ENCODE assay signal across 9 cellular contexts in genomic region chr3:184777566-184778356, GRCh38. TPM values are rescaled to one million over a fixed set of nuclear protein-coding genes. Genes with fewer than 3 reads are reported as not detected.
DNase-seq lines count a peak whose midpoint lies in the region; ATAC-seq and TF ChIP-seq lines count a peak whose summit lies in the region.
"Had no signal": no experiment of that assay in that cellular context is flagged by ENCODE, and none has a peak within 500 bp of the region (broad histone marks: within the 10 kb centered on the region; RNA-seq: fewer than 3 reads in every experiment).

No MANE protein-coding gene starts in this region.

- H3K9me3 Mint-ChIP-seq in Calu3 (ENCODE audit: low read depth, unreplicated experiment) (no peaks in the 10 kb centered on the region), glutamatergic neuron (ENCODE audit: unreplicated experiment) (peaks cover 2% of the 10 kb centered on the region)

- H3K4me3 Mint-ChIP-seq in Calu3 (ENCODE audit: low read depth, unreplicated experiment): no peak overlapping the region
- H3K4me3 Mint-ChIP-seq in glutamatergic neuron (ENCODE audit: unreplicated experiment): no peak overlapping the region
- H3K4me3 Mint-ChIP-seq: activated naive CD8-positive, alpha-beta T cell had no signal

- H3K36me3 ChIP-seq in HAP-1 (replicated peaks) (no peaks in the 10 kb centered on the region), upper lobe of left lung (no peaks in the 10 kb centered on the region)

- CTCF ChIA-PET in Calu3 (lab: Charles Lee): interaction anchor here (0.6 to 0.9 kb wide), 2 partner anchors 9 to 308 kb away, joined by 3 read pairs; no protein-coding TSS in a partner anchor

- no peaks in the 10 kb centered on the region for H3K27me3 ChIP-seq in HAP-1 (ENCODE audit: low read depth)
- no peaks in the 10 kb centered on the region for H3K27me3 ChIP-seq in upper lobe of left lung

- no peaks in the 10 kb centered on the region for H3K9me3 ChIP-seq in HAP-1
- no peaks in the 10 kb centered on the region for H3K9me3 ChIP-seq in upper lobe of left lung

- no peak overlapping the region for H3K27ac ChIP-seq in upper lobe of left lung

- no peak for TF ChIP-seq POLR2A in upper lobe of left lung (IDR thresholded peaks at IDR 0.05)

- peaks cover 21% of the 10 kb centered on the region for H3K4me1 Mint-ChIP-seq in Calu3 (ENCODE audit: low read depth, unreplicated experiment)
- H3K4me1 Mint-ChIP-seq in glutamatergic neuron (ENCODE audit: low read depth, unreplicated experiment): peaks cover 24% of the 10 kb centered on the region

- H3K27ac Mint-ChIP-seq in Calu3 (ENCODE audit: unreplicated experiment): no peak overlapping the region
- no peak overlapping the region for H3K27ac Mint-ChIP-seq in glutamatergic neuron (ENCODE audit: unreplicated experiment)
- H3K27ac Mint-ChIP-seq: activated naive CD8-positive, alpha-beta T cell had no signal

- DNase-seq in Calu3 (peak; percentile 94), HAP-1 (ENCODE audit: low spot score in 2 of 2) (peak; percentile 85 to 94), NCI-H128 (lab: John Stamatoyannopoulos, UW; ENCODE audit: unreplicated experiment) (peak; percentile 62), SKM-1 (lab: John Stamatoyannopoulos, UW; ENCODE audit: unreplicated experiment) (peak; percentile 55), glutamatergic neuron (peak; percentile 88), pons (ENCODE audit: low spot score) (peak; percentile 96), upper lobe of left lung (peak in 1 of 2 donors; percentile 91)
- peak; percentile 85 for DNase-seq in activated naive CD4-positive, alpha-beta T cell treated with anti-CD3 and anti-CD28 coated beads, Interleukin-2, amount 50 U/mL, for 16 hours

- no peak for TF ChIP-seq EP300 in upper lobe of left lung (IDR thresholded peaks at IDR 0.05)

- in situ Hi-C loops in HAP-1 (cut with MboI; ENCODE audit: low sequenced_read_pairs): loop anchor here (25.0 kb wide), 1 partner anchor 365 kb away; no protein-coding TSS in a partner anchor

- no peak overlapping the region for H3K4me3 ChIP-seq in HAP-1
- no peak overlapping the region for H3K4me3 ChIP-seq in upper lobe of left lung

- H3K4me1 ChIP-seq in HAP-1 (no peaks in the 10 kb centered on the region; the same call in 1 of the 2 replicates), upper lobe of left lung (peaks cover 0 to 3% (median 0%) of the 10 kb centered on the region in 4 donors)

- ATAC-seq in upper lobe of left lung (ENCODE audit: low FRiP score in 2 of 2): peak; percentile 87 to 92

- H3K27me3 Mint-ChIP-seq in Calu3 (ENCODE audit: unreplicated experiment): peaks cover 82% of the 10 kb centered on the region
- peaks cover 2% of the 10 kb centered on the region for H3K27me3 Mint-ChIP-seq in glutamatergic neuron (ENCODE audit: unreplicated experiment)

- intact Hi-C loops in Calu3 (cut with micrococcal nuclease; ENCODE audit: unreplicated experiment): loop anchor here (1.0 to 5.0 kb wide), 4 partner anchors 26 to 405 kb away; partner anchors contain the start of gene EPHB3

- BruUV-seq in Calu3 (replicated peaks; lab: Mats Ljungman, UMichigan): no TSS peak

- H3K36me3 Mint-ChIP-seq in Calu3 (ENCODE audit: insufficient read depth, unreplicated experiment) (no peaks in the 10 kb centered on the region), glutamatergic neuron (ENCODE audit: unreplicated experiment) (no peaks in the 10 kb centered on the region)
- H3K36me3 Mint-ChIP-seq: activated naive CD8-positive, alpha-beta T cell had no signal

- TF ChIP-seq CTCF in Calu3 (IDR thresholded peaks at IDR 0.05; ENCODE audit: unreplicated experiment) (peak; percentile 96), glutamatergic neuron (IDR thresholded peaks at IDR 0.05; ENCODE audit: partially characterized antibody, unreplicated experiment) (peak; percentile 89), upper lobe of left lung (IDR thresholded peaks at IDR 0.05) (peak; percentile 80 to 94 (median 88))

- 8 to 43% methylated on average over 6 to 11 of the region's 11 CpGs for WGBS in upper lobe of left lung, 2 donors

RNA-seq across cellular contexts. Expression of gene VPS8, which starts 34.2 kb away (rescaled TPM):
- 62.5 and 72.8 TPM in 2 replicates for total RNA-seq in Calu3 (2022)
- 94.5 TPM for total RNA-seq in glutamatergic neuron (ENCODE audit: unreplicated experiment)
- total RNA-seq in upper lobe of left lung: 100 to 1,000 TPM in 2 of 6 donors, 10 to 100 TPM in 4; 50.9 to 147 (median 61.5) TPM
